In genomic region chr13:63540042-63540441, GRCh38 we compare ENCODE assay signal across 22 cellular contexts.
"Had no signal": no experiment of that assay in that cellular context is flagged by ENCODE, and none has a peak within 500 bp of the region (broad histone marks: within the 10 kb centered on the region; RNA-seq: fewer than 3 reads in every experiment).

No MANE protein-coding gene starts in this region.

- DNase-seq: kidney glomerular epithelial cell; left cardiac atrium; lower lobe of right lung; mammary epithelial cell; mesenchymal stem cell; naive thymus-derived CD8-positive, alpha-beta T cell; nucleus accumbens; psoas muscle; right lobe of liver; stimulated activated CD4-positive, alpha-beta T cell treated with anti-CD3 and anti-CD28 coated beads, Interleukin-1b, Interleukin-23, amount 100 ng/mL, for 48 hours; stimulated activated CD4-positive, alpha-beta T cell treated with anti-CD3 and anti-CD28 coated beads, Interleukin-2, amount 100 ng/mL, for 48 hours; stimulated activated CD4-positive, alpha-beta T cell treated with anti-CD3 and anti-CD28 coated beads, Interleukin-4, amount 100 ng/mL, for 4 hours; stimulated activated CD8-positive, alpha-beta memory T cell treated with anti-CD3 and anti-CD28 coated beads, Interleukin-4, amount 100 ng/mL, for 48 hours; stimulated activated naive CD4-positive, alpha-beta T cell treated with Interleukin-2 at 50 U/mL for 16 hours; stimulated activated naive CD8-positive, alpha-beta T cell treated with anti-CD3 and anti-CD28 coated beads, Interleukin-15, amount 100 ng/mL, for 72 hours; substantia nigra; uterus had no signal

- H3K36me3 ChIP-seq: lower lobe of right lung, right atrium auricular region, right lobe of liver, tibial nerve, uterus had no signal

- H3K27ac ChIP-seq: lower lobe of right lung, parathyroid adenoma, psoas muscle, right atrium auricular region, right lobe of liver, tibial nerve, uterus had no signal

- H3K4me1 ChIP-seq: lower lobe of right lung, parathyroid adenoma, psoas muscle, right atrium auricular region, right lobe of liver, tibial nerve, uterus had no signal

- H3K4me3 ChIP-seq: lower lobe of right lung, psoas muscle, right atrium auricular region, right lobe of liver, smooth muscle cell, tibial nerve, uterus had no signal

- H3K9me3 ChIP-seq: lower lobe of right lung, psoas muscle, right atrium auricular region, right lobe of liver, tibial nerve, uterus had no signal

- H3K27me3 ChIP-seq: right atrium auricular region, right lobe of liver, tibial nerve, uterus had no signal

- FAIRE-seq: keratinocyte had no signal
